Comparison of ENCODE assay signal across 8 cellular contexts in the genomic region with DNA sequence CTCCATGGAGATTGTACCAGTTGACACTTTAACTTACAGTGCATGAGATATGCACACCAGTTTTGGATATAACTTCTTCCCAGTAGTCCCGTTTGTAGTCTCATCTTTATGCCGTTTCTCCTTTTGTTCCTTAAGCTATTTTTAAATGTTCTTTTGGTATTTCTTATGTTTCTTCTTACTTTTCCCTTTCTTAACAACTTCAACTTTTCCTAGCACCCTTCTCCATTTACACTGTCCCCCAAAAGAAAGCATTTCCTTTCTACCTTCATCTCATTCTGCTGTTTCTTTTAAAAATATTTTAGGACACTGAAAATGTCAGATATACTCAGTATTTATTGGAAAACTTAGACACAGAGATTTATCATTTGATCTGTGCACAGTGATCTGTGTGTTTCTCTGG. TPM values are rescaled to one million over a fixed set of nuclear protein-coding genes. Genes with fewer than 3 reads are reported as not detected.
DNase-seq lines count a peak whose midpoint lies in the region; ATAC-seq and TF ChIP-seq lines count a peak whose summit lies in the region.

No MANE protein-coding gene starts in this region.

- TF ChIP-seq POLR2A in spleen (IDR thresholded peaks at IDR 0.05) = no peak

- peaks cover 0 to 34% (median 11%) of the 10 kb centered on the region in 6 donors for H3K36me3 ChIP-seq in spleen

- peaks cover 25 to 92% (median 69%) of the 10 kb centered on the region in 6 donors for H3K4me1 ChIP-seq in spleen

- POLR2A ChIA-PET in WTC11 (lab: Charles Lee) = no interaction called here

- peaks cover 49% of the 10 kb centered on the region for H3K4me1 Mint-ChIP-seq in activated CD4-positive, alpha-beta T cell treated with anti-CD3 and anti-CD28 coated beads, Interleukin-2, amount 10 ng/mL, durations not matched to agents 24 days and 14 days
- peaks cover 17% of the 10 kb centered on the region for H3K4me1 Mint-ChIP-seq in WTC11

- no peak for ATAC-seq in WTC11
- no peak for ATAC-seq in HG02678 (IDR thresholded peaks at IDR 0.05; ENCODE audit: unreplicated experiment)

- no peaks in the 10 kb centered on the region for H3K27me3 Mint-ChIP-seq in activated CD4-positive, alpha-beta T cell treated with anti-CD3 and anti-CD28 coated beads, Interleukin-2, amount 10 ng/mL, durations not matched to agents 24 days and 14 days
- H3K27me3 Mint-ChIP-seq in WTC11 (ENCODE audit: low read depth) = no peaks in the 10 kb centered on the region

- peak overlapping the region; percentile 97 for H3K4me3 Mint-ChIP-seq in activated CD4-positive, alpha-beta T cell treated with anti-CD3 and anti-CD28 coated beads, Interleukin-2, amount 10 ng/mL, durations not matched to agents 24 days and 14 days
- peak overlapping the region; percentile 99 for H3K4me3 Mint-ChIP-seq in WTC11

- peak overlapping the region; percentile 62 for H3K27ac Mint-ChIP-seq in activated CD4-positive, alpha-beta T cell treated with anti-CD3 and anti-CD28 coated beads, Interleukin-2, amount 10 ng/mL, durations not matched to agents 24 days and 14 days
- no peak overlapping the region for H3K27ac Mint-ChIP-seq in WTC11

- H3K36me3 Mint-ChIP-seq in activated CD4-positive, alpha-beta T cell treated with anti-CD3 and anti-CD28 coated beads, Interleukin-2, amount 10 ng/mL, durations not matched to agents 24 days and 14 days (ENCODE audit: low read depth) = peaks cover 36% of the 10 kb centered on the region
- H3K36me3 Mint-ChIP-seq in WTC11 = peaks cover 9% of the 10 kb centered on the region

- no peaks in the 10 kb centered on the region for H3K9me3 ChIP-seq in spleen

- CTCF ChIA-PET in WTC11 (lab: Charles Lee) = no interaction called here

- H3K27ac ChIP-seq in spleen = peak overlapping the region in 3 of 8 donors; percentile 45 to 92 (median 90)

- no peak for DNase-seq in activated CD4-positive, alpha-beta T cell treated with anti-CD3 and anti-CD28 coated beads, Interleukin-2, amount 10 ng/mL, durations not matched to agents 24 days and 14 days
- no peak for DNase-seq in activated CD4-positive, alpha-beta T cell treated with anti-CD3 and anti-CD28 coated beads for 1 hour
- DNase-seq in WTC11 (ENCODE audit: low spot score) = no peak
- DNase-seq in fibroblast of villous mesenchyme (ENCODE audit: low read depth) = no peak
- DNase-seq in spleen = no peak
- DNase-seq in HPDE6-E6E7 (ENCODE audit: extremely low spot score) = no peak
- DNase-seq in NOMO-1 (lab: John Stamatoyannopoulos, UW; ENCODE audit: unreplicated experiment in 2 of 2) = no peak

- TF ChIP-seq CTCF in WTC11 (IDR thresholded peaks at IDR 0.05) = no peak
- TF ChIP-seq CTCF in fibroblast of villous mesenchyme (IDR thresholded peaks at IDR 0.05; ENCODE audit: insufficient read depth, low read depth, low read length) = no peak
- no peak for TF ChIP-seq CTCF in spleen (IDR thresholded peaks at IDR 0.05 in 8 of 11, conservative IDR thresholded peaks at IDR 0.05 in 3 of 11)

- intact Hi-C loops in activated CD4-positive, alpha-beta T cell treated with anti-CD3 and anti-CD28 coated beads, Interleukin-2, amount 10 ng/mL, durations not matched to agents 24 days and 14 days (cut with micrococcal nuclease) = loop anchor here (10.0 kb wide), 3 partner anchors 274 to 1666 kb away; partner anchors contain the start of genes ARMC10, FBXL13 and KMT2E
- intact Hi-C loops in spleen (cut with DNase I; ENCODE audit: low total_unique reads) = no loop called here

- H3K4me3 ChIP-seq in fibroblast of villous mesenchyme (ENCODE audit: low read depth, low read length) (peak overlapping the region; percentile 90), spleen (peak overlapping the region in 7 of 8 donors; percentile 66 to 91 (median 76))

- H3K9me3 Mint-ChIP-seq in activated CD4-positive, alpha-beta T cell treated with anti-CD3 and anti-CD28 coated beads, Interleukin-2, amount 10 ng/mL, durations not matched to agents 24 days and 14 days = no peaks in the 10 kb centered on the region
- H3K9me3 Mint-ChIP-seq in WTC11 = no peaks in the 10 kb centered on the region

- no peaks in the 10 kb centered on the region for H3K27me3 ChIP-seq in spleen (replicated peaks in 1 of 7)

- 27 to 48% (median 36%) methylated on average over 2 of the region's 2 CpGs for WGBS in spleen, 5 donors

TF ChIP-seq in WTC11, 78 proteins besides CTCF, POLR2A, EP300 and RAD21 (continues in another document):
- TF ChIP-seq E2F5 (CRISPR knock-in tag; IDR thresholded peaks at IDR 0.05) (no peak), MXD4 (CRISPR knock-in tag; IDR thresholded peaks at IDR 0.05; ENCODE audit: borderline replicate concordance) (no peak), ETV6 (CRISPR knock-in tag; IDR thresholded peaks at IDR 0.05) (no peak), ZNF416 (CRISPR knock-in tag; IDR thresholded peaks at IDR 0.05) (no peak), MAX (CRISPR knock-in tag; IDR thresholded peaks at IDR 0.05) (no peak), ZNF532 (CRISPR knock-in tag; IDR thresholded peaks at IDR 0.05; ENCODE audit: borderline replicate concordance) (no peak)
- TF ChIP-seq, protein P1, sequence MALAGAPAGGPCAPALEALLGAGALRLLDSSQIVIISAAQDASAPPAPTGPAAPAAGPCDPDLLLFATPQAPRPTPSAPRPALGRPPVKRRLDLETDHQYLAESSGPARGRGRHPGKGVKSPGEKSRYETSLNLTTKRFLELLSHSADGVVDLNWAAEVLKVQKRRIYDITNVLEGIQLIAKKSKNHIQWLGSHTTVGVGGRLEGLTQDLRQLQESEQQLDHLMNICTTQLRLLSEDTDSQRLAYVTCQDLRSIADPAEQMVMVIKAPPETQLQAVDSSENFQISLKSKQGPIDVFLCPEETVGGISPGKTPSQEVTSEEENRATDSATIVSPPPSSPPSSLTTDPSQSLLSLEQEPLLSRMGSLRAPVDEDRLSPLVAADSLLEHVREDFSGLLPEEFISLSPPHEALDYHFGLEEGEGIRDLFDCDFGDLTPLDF (CRISPR knock-in tag; IDR thresholded peaks at IDR 0.05) = no peak

RNA-seq across cellular contexts. Expression of gene PSMC2, which starts 1.5 kb away (rescaled TPM):
- total RNA-seq in activated CD4-positive, alpha-beta T cell treated with anti-CD3 and anti-CD28 coated beads, Interleukin-2, amount 10 ng/mL, durations not matched to agents 24 days and 14 days = 227 and 229 TPM in 2 replicates
- total RNA-seq in WTC11 (2021) (104 to 121 TPM (median 113 TPM) in 3 replicates), fibroblast of villous mesenchyme (223 and 252 TPM in 2 replicates), spleen (100 to 1,000 TPM in 2 of 7 donors, 10 to 100 TPM in 5; 62.6 to 102 (median 87.4) TPM)
- polyA plus RNA-seq in spleen = 10 to 100 TPM; 72.2 to 97.1 (median 77.4) TPM

RNA-seq across cellular contexts. Expression of gene DNAJC2, which starts 4.4 kb away (rescaled TPM):
- total RNA-seq in activated CD4-positive, alpha-beta T cell treated with anti-CD3 and anti-CD28 coated beads, Interleukin-2, amount 10 ng/mL, durations not matched to agents 24 days and 14 days = 67.1 and 68.7 TPM in 2 replicates
- total RNA-seq in WTC11 (2021) (30.5 to 39.7 TPM (median 31.3 TPM) in 3 replicates), fibroblast of villous mesenchyme (17.3 and 17.7 TPM in 2 replicates), spleen (10 to 100 TPM; 17.3 to 31.2 (median 23.9) TPM)
- 10 to 100 TPM; 20.4 to 31.7 (median 25.2) TPM for polyA plus RNA-seq in spleen

RNA-seq across cellular contexts. Expression of gene PMPCB, which starts 51.7 kb away (rescaled TPM):
- total RNA-seq in activated CD4-positive, alpha-beta T cell treated with anti-CD3 and anti-CD28 coated beads, Interleukin-2, amount 10 ng/mL, durations not matched to agents 24 days and 14 days = 73.1 and 75.9 TPM in 2 replicates
- 74.4 to 77.6 TPM (median 75.5 TPM) in 3 replicates for total RNA-seq in WTC11 (2021)
- 45.4 and 53.5 TPM in 2 replicates for total RNA-seq in fibroblast of villous mesenchyme
- 10 to 100 TPM; 46.5 to 58.5 (median 48.9) TPM for total RNA-seq in spleen
- 10 to 100 TPM; 42.3 to 54.5 (median 49.2) TPM for polyA plus RNA-seq in spleen
